In the genomic region with DNA sequence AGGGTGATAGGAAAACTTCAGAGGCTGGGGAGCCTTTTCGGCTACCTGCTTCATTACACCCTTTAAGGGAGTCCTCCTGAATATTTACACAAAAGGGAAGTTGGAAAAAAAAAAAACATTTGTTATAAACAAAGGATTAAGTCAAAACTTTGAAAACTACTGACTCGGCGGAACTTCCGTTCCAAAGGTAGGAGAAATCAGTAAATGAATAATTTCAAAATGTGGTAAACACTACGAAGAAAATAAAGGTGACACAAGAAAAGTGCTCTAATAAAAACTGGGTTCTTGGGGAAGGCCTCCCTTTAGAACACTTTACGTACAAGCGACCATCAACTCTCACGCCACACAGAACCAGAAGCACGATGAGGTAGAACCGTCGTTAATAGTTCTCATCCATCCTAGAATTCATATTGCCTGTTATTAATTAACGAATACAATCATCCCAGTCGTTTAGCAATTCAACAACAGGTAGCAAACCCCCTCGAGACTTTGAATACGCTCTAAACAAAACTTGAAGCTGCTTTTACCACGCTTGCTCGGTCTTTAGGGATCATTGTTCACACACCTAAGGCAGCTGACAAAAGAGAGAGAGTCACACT, we compare ENCODE assay signal across 8 cellular contexts. TPM values are rescaled to one million over a fixed set of nuclear protein-coding genes. Genes with fewer than 3 reads are reported as not detected.
DNase-seq lines count a peak whose midpoint lies in the region; TF ChIP-seq lines count a peak whose summit lies in the region.

No MANE protein-coding gene starts in this region.

- 0 to 1% methylated on average over 17 of the region's 17 CpGs for WGBS in esophagus, 2 donors
- 1% methylated on average over 17 of the region's 17 CpGs for WGBS in ovary, 3 donors

- no peak for DNase-seq in CD8-positive, alpha-beta memory T cell
- no peak for DNase-seq in HEK293T (ENCODE audit: extremely low spot score)
- peak; percentile 25 for DNase-seq in SK-N-DZ (ENCODE audit: low spot score)
- no peak for DNase-seq in ovary
- DNase-seq in COLO829 (ENCODE audit: low spot score) = no peak
- no peak for DNase-seq in HuH-7.5 (ENCODE audit: low spot score)
- DNase-seq in stimulated activated CD4-positive, alpha-beta T cell treated with anti-CD3 and anti-CD28 coated beads, Interleukin-12 subunit alpha, Interleukin-12 subunit beta, amount 100 ng/mL, for 4 hours = no peak

- TF ChIP-seq CTCF in ovary (IDR thresholded peaks at IDR 0.05) = no peak

- peak overlapping the region; percentile 90 for H3K27ac ChIP-seq in CD8-positive, alpha-beta memory T cell (ENCODE audit: low read depth, low read length)
- H3K27ac ChIP-seq in esophagus (ENCODE audit: low read depth in 2 of 2, low read length in 1 of 2) = peak overlapping the region; percentile 96 to 99
- peak overlapping the region; percentile 71 to 91 for H3K27ac ChIP-seq in ovary

- no peaks in the 10 kb centered on the region for H3K27me3 Mint-ChIP-seq in CD8-positive, alpha-beta memory T cell

- peak overlapping the region; percentile 64 for H3K4me3 ChIP-seq in CD8-positive, alpha-beta memory T cell (ENCODE audit: low read length)
- H3K4me3 ChIP-seq in esophagus (ENCODE audit: low read depth in 1 of 2, low read length in 2 of 2) = peak overlapping the region; percentile 87 to 98
- H3K4me3 ChIP-seq in ovary = peak overlapping the region; percentile 96

- peaks cover 26 to 41% (median 32%) of the 10 kb centered on the region in 3 donors for H3K4me1 Mint-ChIP-seq in CD8-positive, alpha-beta memory T cell

- H3K9me3 ChIP-seq in CD8-positive, alpha-beta memory T cell (ENCODE audit: low read length) = no peaks in the 10 kb centered on the region
- no peaks in the 10 kb centered on the region for H3K9me3 ChIP-seq in esophagus (ENCODE audit: control insufficient read depth in 2 of 2, insufficient read depth in 1 of 2, low read depth in 1 of 2, low read length in 1 of 2)
- H3K9me3 ChIP-seq in ovary = no peaks in the 10 kb centered on the region

- peak overlapping the region; percentile 86 to 97 (median 95) for H3K4me3 Mint-ChIP-seq in CD8-positive, alpha-beta memory T cell

- H3K36me3 ChIP-seq in CD8-positive, alpha-beta memory T cell (ENCODE audit: insufficient read depth, low read length) = no peaks in the 10 kb centered on the region
- H3K36me3 ChIP-seq in esophagus (ENCODE audit: control insufficient read depth in 2 of 2, insufficient read depth in 2 of 2, low read length in 1 of 2) (no peaks in the 10 kb centered on the region), ovary (no peaks in the 10 kb centered on the region)

- intact Hi-C loops in ovary (cut with DNase I) = no loop called here

- no peak for TF ChIP-seq EP300 in ovary (IDR thresholded peaks at IDR 0.05)

- CTCF ChIA-PET in CD8-positive, alpha-beta memory T cell (lab: Charles Lee) = interaction anchor here (1.1 kb wide), 1 partner anchor 264 kb away, joined by 3 read pairs; no protein-coding TSS in a partner anchor
- CTCF ChIA-PET in HEK293T (lab: Yijun Ruan, JAX) = no interaction called here

- POLR2A ChIA-PET in CD8-positive, alpha-beta memory T cell (lab: Charles Lee) = interaction anchor here (0.7 to 1.4 kb wide), 4 partner anchors 44 to 400 kb away, joined by 3 to 5 read pairs (median 4); a partner anchor contains a TSS
- POLR2A ChIA-PET in HEK293T (lab: Yijun Ruan, JAX) = interaction anchor here (0.7 to 1.4 kb wide), 3 partner anchors 22 to 253 kb away, joined by 3 read pairs; a partner anchor contains a TSS

- H3K9me3 Mint-ChIP-seq in CD8-positive, alpha-beta memory T cell = no peaks in the 10 kb centered on the region

- H3K27ac Mint-ChIP-seq in CD8-positive, alpha-beta memory T cell = peak overlapping the region; percentile 86 to 96 (median 93)

- no peaks in the 10 kb centered on the region for H3K27me3 ChIP-seq in CD8-positive, alpha-beta memory T cell (ENCODE audit: insufficient read depth, low read length, poor library complexity, severe bottlenecking)
- H3K27me3 ChIP-seq in esophagus (ENCODE audit: control insufficient read depth in 1 of 2, insufficient read depth in 2 of 2, low read length in 2 of 2) = no peaks in the 10 kb centered on the region
- no peaks in the 10 kb centered on the region for H3K27me3 ChIP-seq in ovary

- peaks cover 0 to 12% (median 0%) of the 10 kb centered on the region in 3 donors for H3K36me3 Mint-ChIP-seq in CD8-positive, alpha-beta memory T cell

- peaks cover 41% of the 10 kb centered on the region for H3K4me1 ChIP-seq in CD8-positive, alpha-beta memory T cell (ENCODE audit: insufficient read depth, low read length)
- H3K4me1 ChIP-seq in esophagus (ENCODE audit: control insufficient read depth in 2 of 2, insufficient read depth in 2 of 2, low read length in 1 of 2) (peaks cover 0 to 3% of the 10 kb centered on the region in 2 donors), ovary (ENCODE audit: insufficient read depth) (peaks cover 7% of the 10 kb centered on the region)

- TF ChIP-seq POLR2A in ovary (IDR thresholded peaks at IDR 0.05) = no peak

TF ChIP-seq in HEK293T, 16 proteins besides CTCF, POLR2A, EP300 and RAD21:
- TF ChIP-seq SUZ12 (IDR thresholded peaks at IDR 0.05) (no peak), L3MBTL2 (conservative IDR thresholded peaks at IDR 0.05) (0 out of 2 replicates have a peak, but pooled peaks have one; percentile 55), HDGF (IDR thresholded peaks at IDR 0.05; ENCODE audit: borderline replicate concordance) (0 out of 2 replicates have a peak, but pooled peaks have one; percentile 67), ZNF384 (IDR thresholded peaks at IDR 0.05) (no peak), ARNT (IDR thresholded peaks at IDR 0.05) (no peak)

RNA-seq across cellular contexts. Expression of a gene that starts 0.9 kb away (rescaled TPM):
- 100 to 1,000 TPM; 100 to 107 TPM for total RNA-seq in CD8-positive, alpha-beta memory T cell
- 54.6 TPM for polyA plus RNA-seq in CD8-positive, alpha-beta memory T cell
- polyA plus RNA-seq in SK-N-DZ (2014; cell fraction: cytosol; rRNA removed) = 52.6 and 55.9 TPM in 2 replicates
- polyA plus RNA-seq in SK-N-DZ (2014; cell fraction: nucleus; rRNA removed) = 34.6 and 44.7 TPM in 2 replicates
- polyA plus RNA-seq in esophagus (10 to 100 TPM; 11.0 to 13.8 TPM), ovary (10 to 100 TPM; 24.8 to 50.6 TPM)
- total RNA-seq in ovary = 10 to 100 TPM; 26.1 to 68.9 (median 64.5) TPM

RNA-seq across cellular contexts. Expression of a gene that starts 22.1 kb away (rescaled TPM):
- 100 to 1,000 TPM; 117 TPM for total RNA-seq in CD8-positive, alpha-beta memory T cell
- polyA plus RNA-seq in CD8-positive, alpha-beta memory T cell = 48.3 TPM
- 99.0 and 126 TPM in 2 replicates for polyA plus RNA-seq in SK-N-DZ (2014; cell fraction: cytosol; rRNA removed)
- 260 and 269 TPM in 2 replicates for polyA plus RNA-seq in SK-N-DZ (2014; cell fraction: nucleus; rRNA removed)
- polyA plus RNA-seq in esophagus = 10 to 100 TPM; 26.6 to 32.7 TPM
- 10 to 100 TPM; 48.0 to 66.8 (median 60.3) TPM for total RNA-seq in ovary
- polyA plus RNA-seq in ovary = 10 to 100 TPM; 19.5 to 44.5 TPM
